In the genomic region with DNA sequence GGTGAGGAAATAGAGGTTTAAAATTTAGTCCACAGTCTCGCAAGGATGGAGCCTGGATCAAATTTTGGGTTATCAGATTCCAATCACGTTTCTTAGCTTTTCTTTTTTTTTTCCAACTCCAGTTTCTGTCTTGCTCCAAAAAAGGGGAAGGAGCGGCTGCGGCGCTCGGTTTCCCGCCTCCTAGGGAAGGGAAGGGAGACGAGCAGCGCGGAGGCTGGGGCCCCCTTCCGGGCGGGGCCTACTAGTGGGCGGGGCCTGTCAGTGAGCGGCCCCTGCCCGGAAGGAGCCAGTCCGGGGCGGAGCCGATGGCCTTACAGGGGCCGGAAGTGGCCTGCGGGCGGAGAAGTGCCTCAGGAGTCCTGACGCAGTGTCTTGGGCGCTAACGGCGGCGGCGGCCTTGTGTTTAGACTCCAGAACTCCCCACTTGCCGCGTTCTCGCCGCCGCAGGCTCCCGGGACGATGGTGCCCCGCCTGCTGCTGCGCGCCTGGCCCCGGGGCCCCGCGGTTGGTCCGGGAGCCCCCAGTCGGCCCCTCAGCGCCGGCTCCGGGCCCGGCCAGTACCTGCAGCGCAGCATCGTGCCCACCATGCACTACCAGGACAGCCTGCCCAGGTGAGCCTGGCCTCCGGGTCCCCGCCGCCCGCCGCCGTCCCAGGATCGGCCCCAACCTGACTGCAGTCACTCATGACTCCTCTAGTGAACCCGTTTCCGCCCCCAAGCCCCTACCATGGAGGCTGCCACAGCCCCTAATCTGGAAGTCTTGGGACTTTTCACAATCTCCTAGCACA, we compare ENCODE assay signal across 8 cellular contexts. TPM values are rescaled to one million over a fixed set of nuclear protein-coding genes. Genes with fewer than 3 reads are reported as not detected.
DNase-seq lines count a peak whose midpoint lies in the region; ATAC-seq and TF ChIP-seq lines count a peak whose summit lies in the region.

A gene (plus strand): TSS at position 340 of the 787 bp plus-strand sequence. CDS start 120 bp downstream, at position 460.

- H3K9me2 ChIP-seq in PC-3 (replicated peaks; ENCODE audit: low read length), result no peaks in the 10 kb centered on the region

- no peaks in the 10 kb centered on the region for H4K20me1 ChIP-seq in PC-3 (ENCODE audit: low read length)

- CTCF ChIA-PET in PC-3 (lab: Charles Lee), result interaction anchor here (0.5 to 1.1 kb wide), 3 partner anchors 20 to 699 kb away, joined by 3 to 4 read pairs (median 3); no protein-coding TSS in a partner anchor

- H2AFZ ChIP-seq in PC-3 (ENCODE audit: low read length), result peak within 1 kb of the TSS; percentile 94

- intact Hi-C loops in PC-3 (cut with micrococcal nuclease), result no loop called here

- peak within 1 kb of the TSS; percentile 55 for H3K27ac ChIP-seq in PC-3 (ENCODE audit: low read length)

- ATAC-seq in GM21576 (IDR thresholded peaks at IDR 0.05; ENCODE audit: unreplicated experiment) (peak; percentile 99), PC-3 (peak; percentile 99)

- H3K9me3 ChIP-seq in PC-3 (ENCODE audit: low read length) (no peaks in the 10 kb centered on the region), mononuclear cell (ENCODE audit: low read depth, low read length) (no peaks in the 10 kb centered on the region)

- peaks cover 16% of the 10 kb centered on the region for H3K79me2 ChIP-seq in PC-3 (ENCODE audit: low read length)

- no TSS peak for BruUV-seq in PC-3 (replicated peaks; lab: Mats Ljungman, UMichigan)

- no peaks in the 10 kb centered on the region for H3K36me3 ChIP-seq in PC-3 (ENCODE audit: low read depth, low read length)

- peaks cover 23% of the 10 kb centered on the region for H3K4me1 ChIP-seq in PC-3 (ENCODE audit: insufficient read depth, low read length)
- peaks cover 26% of the 10 kb centered on the region for H3K4me1 ChIP-seq in mononuclear cell (ENCODE audit: insufficient read depth, low read length)

- H3K27me3 ChIP-seq in PC-3 (ENCODE audit: low read length) (no peaks in the 10 kb centered on the region), mononuclear cell (ENCODE audit: insufficient read depth, low read length) (no peaks in the 10 kb centered on the region)

- H3F3A ChIP-seq in PC-3 (ENCODE audit: low read length, unreplicated experiment), result no peaks in the 10 kb centered on the region

- peak; percentile 88 for DNase-seq in DMS114 treated with DMSO at 0.1 percent for 48 hours (lab: John Stamatoyannopoulos, UW; ENCODE audit: unreplicated experiment)
- peak; percentile 87 for DNase-seq in Jurkat, Clone E6-1 (ENCODE audit: low read depth, low spot score)
- peak; percentile 94 for DNase-seq in PC-3
- DNase-seq in activated T-cell treated with anti-CD3 and anti-CD28 coated beads for 4 hours, result peak; percentile 79
- peak; percentile 90 for DNase-seq in epithelial cell of esophagus (ENCODE audit: low read depth)
- peak; percentile 88 to 95 for DNase-seq in stimulated activated CD8-positive, alpha-beta memory T cell treated with anti-CD3 and anti-CD28 coated beads, Interleukin-2, amount 100 ng/mL, for 48 hours (ENCODE audit: low read depth in 2 of 2)

- POLR2A ChIA-PET in PC-3 (lab: Charles Lee; ENCODE audit: unreplicated experiment), result no interaction called here

- TF ChIP-seq CTCF in PC-3 (conservative IDR thresholded peaks at IDR 0.05; ENCODE audit: low read depth, low read length) (no peak), epithelial cell of esophagus (IDR thresholded peaks at IDR 0.05; ENCODE audit: insufficient read depth, low read depth, low read length, missing control alignments) (no peak)

- peak within 1 kb of the TSS; percentile 96 for H3K9ac ChIP-seq in PC-3 (ENCODE audit: low read length)

- H3K4me2 ChIP-seq in PC-3 (ENCODE audit: low read length), result peak within 1 kb of the TSS; percentile 96

- H3K4me3 ChIP-seq in Jurkat, Clone E6-1 (ENCODE audit: low read length), result peak within 1 kb of the TSS; percentile 88
- H3K4me3 ChIP-seq in PC-3 (ENCODE audit: low read length) (peak within 1 kb of the TSS; percentile 91), epithelial cell of esophagus (ENCODE audit: low read length) (peak within 1 kb of the TSS; percentile 66), mononuclear cell (ENCODE audit: low read length) (peak within 1 kb of the TSS; percentile 81)

RNA-seq across cellular contexts. Expression of the gene that starts here (rescaled TPM):
- polyA plus RNA-seq in Jurkat, Clone E6-1 (2012; ENCODE audit: insufficient read depth, insufficient read length), result 32.9 TPM
- 19.6 and 27.1 TPM in 2 replicates for total RNA-seq in PC-3 (2014; rRNA removed)
- total RNA-seq in mononuclear cell, result 13.7 TPM

Comparison
In these comparisons a context has a peak if more than half of its experiments do, and no peak if none do; other contexts are left out.
1. Peak in every context shown above with its lines: DNase-seq, ATAC-seq, H3K4me3 ChIP-seq and H3K27ac ChIP-seq.